10 cellular contexts compared by ENCODE assay signal in the genomic region with DNA sequence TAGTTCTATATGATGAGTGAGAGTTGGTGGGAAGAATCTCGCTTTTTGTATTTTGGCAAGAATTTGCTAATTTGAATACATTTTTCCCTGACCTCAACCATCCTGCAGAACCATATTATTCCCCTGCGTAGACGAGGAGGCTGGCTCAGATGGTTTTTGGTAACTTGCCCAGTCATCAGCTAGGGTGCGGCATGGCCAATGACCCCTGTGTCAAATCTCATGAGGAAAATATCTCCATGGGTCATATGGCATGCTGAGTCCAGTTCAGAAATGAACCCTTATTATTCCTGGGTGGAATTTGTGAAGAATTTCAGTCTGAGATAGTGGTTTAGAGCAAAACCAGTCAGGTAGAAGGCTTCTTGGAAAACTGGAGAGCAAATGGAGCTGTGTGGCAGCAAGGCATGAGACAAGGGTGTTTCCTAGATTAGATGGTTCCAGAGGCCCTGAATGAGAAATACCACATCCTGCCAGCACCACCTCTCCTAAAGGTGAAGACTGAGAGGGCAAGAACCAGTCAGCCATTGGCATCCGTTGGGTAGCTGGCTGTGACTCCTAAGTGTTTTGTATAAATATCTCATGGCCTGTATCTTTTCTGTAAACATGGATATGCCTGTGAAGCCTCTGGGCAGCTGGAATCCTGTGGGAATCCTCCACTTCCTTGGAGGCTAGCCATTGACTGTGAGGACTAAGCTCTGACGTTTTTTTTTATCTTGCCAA. TPM values are rescaled to one million over a fixed set of nuclear protein-coding genes. Genes with fewer than 3 reads are reported as not detected.
DNase-seq lines count a peak whose midpoint lies in the region; ATAC-seq and TF ChIP-seq lines count a peak whose summit lies in the region.
"Had no signal": no experiment of that assay in that cellular context is flagged by ENCODE, and none has a peak within 500 bp of the region (broad histone marks: within the 10 kb centered on the region; RNA-seq: fewer than 3 reads in every experiment).

No MANE protein-coding gene starts in this region.

- CTCF ChIA-PET in WTC11 (lab: Charles Lee), result no interaction called here

- no peaks in the 10 kb centered on the region for H3K36me3 ChIP-seq in H7 (replicated peaks; ENCODE audit: control insufficient read depth, insufficient read depth, low read length)
- H3K36me3 ChIP-seq: ascending aorta, thyroid gland had no signal

- DNase-seq in activated T-cell treated with anti-CD3 and anti-CD28 coated beads, Interleukin-2, amount 50 U/mL, for 72 hours, result peak in 1 of 2 donors; percentile 51
- DNase-seq in activated T-cell treated with anti-CD3 and anti-CD28 coated beads, Interleukin-2, amount 50 U/mL, for 1 hour, result no peak
- DNase-seq in WTC11 (ENCODE audit: low spot score) (no peak), fibroblast of mammary gland (ENCODE audit: low read depth) (peak; percentile 74), H7 (no peak)
- DNase-seq in stimulated activated naive CD8-positive, alpha-beta T cell treated with anti-CD3 and anti-CD28 coated beads, Interleukin-15, Interleukin-2, amounts not matched to agents 100 U/mL and 50 U/mL, for 24 hours, result peak; percentile 33
- DNase-seq: thyroid gland had no signal

- POLR2A ChIA-PET in WTC11 (lab: Charles Lee), result no interaction called here

- TF ChIP-seq CTCF in WTC11 (IDR thresholded peaks at IDR 0.05) (no peak), fibroblast of mammary gland (conservative IDR thresholded peaks at IDR 0.05; ENCODE audit: control insufficient read depth, insufficient read depth, low read depth, low read length) (no peak)

- H3K4me3 ChIP-seq in fibroblast of mammary gland (ENCODE audit: control insufficient read depth, low read depth, low read length) (no peak overlapping the region), H7 (ENCODE audit: insufficient read depth, low read depth, low read length) (no peak overlapping the region)
- H3K4me3 ChIP-seq: ascending aorta, thyroid gland had no signal

- no peaks in the 10 kb centered on the region for H3K27me3 ChIP-seq in H7 (ENCODE audit: control insufficient read depth, insufficient read depth, low read length)
- H3K27me3 ChIP-seq: ascending aorta, thyroid gland had no signal

- peaks cover 0 to 1% of the 10 kb centered on the region in 2 donors for H3K36me3 Mint-ChIP-seq in activated T-cell treated with anti-CD3 and anti-CD28 coated beads, Interleukin-2, amount 50 U/mL, for 72 hours (ENCODE audit: insufficient read depth in 2 of 2)
- no peaks in the 10 kb centered on the region for H3K36me3 Mint-ChIP-seq in WTC11

- no peaks in the 10 kb centered on the region for H3K9me3 Mint-ChIP-seq in activated T-cell treated with anti-CD3 and anti-CD28 coated beads, Interleukin-2, amount 50 U/mL, for 72 hours
- H3K9me3 Mint-ChIP-seq in WTC11, result peaks cover 8% of the 10 kb centered on the region; the same call in 1 of the 2 replicates

- ATAC-seq in activated T-cell treated with anti-CD3 and anti-CD28 coated beads, Interleukin-2, amount 50 U/mL, for 72 hours (replicated peaks in 1 of 2), result peak in 1 of 2 donors; percentile 12
- no peak for ATAC-seq in WTC11
- peak; percentile 34 for ATAC-seq in stimulated activated naive CD8-positive, alpha-beta T cell treated with anti-CD3 and anti-CD28 coated beads, Interleukin-15, Interleukin-2, amounts not matched to agents 100 U/mL and 50 U/mL, for 24 hours
- no peak for ATAC-seq in GM18502 (IDR thresholded peaks at IDR 0.05; ENCODE audit: poor library complexity, unreplicated experiment)
- ATAC-seq in HG03175 (IDR thresholded peaks at IDR 0.05; ENCODE audit: unreplicated experiment), result no peak

- H3K27me3 Mint-ChIP-seq in activated T-cell treated with anti-CD3 and anti-CD28 coated beads, Interleukin-2, amount 50 U/mL, for 72 hours (ENCODE audit: low read depth), result no peaks in the 10 kb centered on the region
- no peaks in the 10 kb centered on the region for H3K27me3 Mint-ChIP-seq in WTC11 (ENCODE audit: low read depth)

- H3K27ac Mint-ChIP-seq in activated T-cell treated with anti-CD3 and anti-CD28 coated beads, Interleukin-2, amount 50 U/mL, for 72 hours, result peak overlapping the region; percentile 62
- H3K27ac Mint-ChIP-seq in WTC11, result peak overlapping the region; percentile 38; the same call in 1 of the 2 replicates

- peak overlapping the region; percentile 51 to 55 for H3K4me3 Mint-ChIP-seq in activated T-cell treated with anti-CD3 and anti-CD28 coated beads, Interleukin-2, amount 50 U/mL, for 72 hours
- H3K4me3 Mint-ChIP-seq in WTC11, result no peak overlapping the region

- peaks cover 59% of the 10 kb centered on the region for H3K4me1 Mint-ChIP-seq in activated T-cell treated with anti-CD3 and anti-CD28 coated beads, Interleukin-2, amount 50 U/mL, for 72 hours (ENCODE audit: low read depth)
- peaks cover 40% of the 10 kb centered on the region for H3K4me1 Mint-ChIP-seq in WTC11

TF ChIP-seq in WTC11, 78 proteins besides CTCF, POLR2A, EP300 and RAD21:
- TF ChIP-seq NFATC4 (CRISPR knock-in tag; IDR thresholded peaks at IDR 0.05) (no peak), NR3C1 (CRISPR knock-in tag; conservative IDR thresholded peaks at IDR 0.05; ENCODE audit: low read depth) (no peak), MYBL2 (CRISPR knock-in tag; IDR thresholded peaks at IDR 0.05) (no peak), NR1H2 (CRISPR knock-in tag; IDR thresholded peaks at IDR 0.05) (no peak), TCF7 (CRISPR knock-in tag; IDR thresholded peaks at IDR 0.05; ENCODE audit: low read depth) (no peak), FOXK1 (CRISPR knock-in tag; IDR thresholded peaks at IDR 0.05) (no peak), ZNF396 (CRISPR knock-in tag; IDR thresholded peaks at IDR 0.05; ENCODE audit: borderline replicate concordance) (no peak)
- TF ChIP-seq, protein P1, sequence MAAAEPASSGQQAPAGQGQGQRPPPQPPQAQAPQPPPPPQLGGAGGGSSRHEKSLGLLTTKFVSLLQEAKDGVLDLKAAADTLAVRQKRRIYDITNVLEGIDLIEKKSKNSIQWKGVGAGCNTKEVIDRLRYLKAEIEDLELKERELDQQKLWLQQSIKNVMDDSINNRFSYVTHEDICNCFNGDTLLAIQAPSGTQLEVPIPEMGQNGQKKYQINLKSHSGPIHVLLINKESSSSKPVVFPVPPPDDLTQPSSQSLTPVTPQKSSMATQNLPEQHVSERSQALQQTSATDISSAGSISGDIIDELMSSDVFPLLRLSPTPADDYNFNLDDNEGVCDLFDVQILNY (CRISPR knock-in tag; IDR thresholded peaks at IDR 0.05), result no peak
- TF ChIP-seq, protein P2, sequence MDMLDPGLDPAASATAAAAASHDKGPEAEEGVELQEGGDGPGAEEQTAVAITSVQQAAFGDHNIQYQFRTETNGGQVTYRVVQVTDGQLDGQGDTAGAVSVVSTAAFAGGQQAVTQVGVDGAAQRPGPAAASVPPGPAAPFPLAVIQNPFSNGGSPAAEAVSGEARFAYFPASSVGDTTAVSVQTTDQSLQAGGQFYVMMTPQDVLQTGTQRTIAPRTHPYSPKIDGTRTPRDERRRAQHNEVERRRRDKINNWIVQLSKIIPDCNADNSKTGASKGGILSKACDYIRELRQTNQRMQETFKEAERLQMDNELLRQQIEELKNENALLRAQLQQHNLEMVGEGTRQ (CRISPR knock-in tag; IDR thresholded peaks at IDR 0.05), result no peak
- TF ChIP-seq, protein P3, sequence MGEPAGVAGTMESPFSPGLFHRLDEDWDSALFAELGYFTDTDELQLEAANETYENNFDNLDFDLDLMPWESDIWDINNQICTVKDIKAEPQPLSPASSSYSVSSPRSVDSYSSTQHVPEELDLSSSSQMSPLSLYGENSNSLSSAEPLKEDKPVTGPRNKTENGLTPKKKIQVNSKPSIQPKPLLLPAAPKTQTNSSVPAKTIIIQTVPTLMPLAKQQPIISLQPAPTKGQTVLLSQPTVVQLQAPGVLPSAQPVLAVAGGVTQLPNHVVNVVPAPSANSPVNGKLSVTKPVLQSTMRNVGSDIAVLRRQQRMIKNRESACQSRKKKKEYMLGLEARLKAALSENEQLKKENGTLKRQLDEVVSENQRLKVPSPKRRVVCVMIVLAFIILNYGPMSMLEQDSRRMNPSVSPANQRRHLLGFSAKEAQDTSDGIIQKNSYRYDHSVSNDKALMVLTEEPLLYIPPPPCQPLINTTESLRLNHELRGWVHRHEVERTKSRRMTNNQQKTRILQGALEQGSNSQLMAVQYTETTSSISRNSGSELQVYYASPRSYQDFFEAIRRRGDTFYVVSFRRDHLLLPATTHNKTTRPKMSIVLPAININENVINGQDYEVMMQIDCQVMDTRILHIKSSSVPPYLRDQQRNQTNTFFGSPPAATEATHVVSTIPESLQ (CRISPR knock-in tag; IDR thresholded peaks at IDR 0.05), result no peak
- TF ChIP-seq, protein P4, sequence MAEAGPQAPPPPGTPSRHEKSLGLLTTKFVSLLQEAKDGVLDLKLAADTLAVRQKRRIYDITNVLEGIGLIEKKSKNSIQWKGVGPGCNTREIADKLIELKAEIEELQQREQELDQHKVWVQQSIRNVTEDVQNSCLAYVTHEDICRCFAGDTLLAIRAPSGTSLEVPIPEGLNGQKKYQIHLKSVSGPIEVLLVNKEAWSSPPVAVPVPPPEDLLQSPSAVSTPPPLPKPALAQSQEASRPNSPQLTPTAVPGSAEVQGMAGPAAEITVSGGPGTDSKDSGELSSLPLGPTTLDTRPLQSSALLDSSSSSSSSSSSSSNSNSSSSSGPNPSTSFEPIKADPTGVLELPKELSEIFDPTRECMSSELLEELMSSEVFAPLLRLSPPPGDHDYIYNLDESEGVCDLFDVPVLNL (CRISPR knock-in tag; IDR thresholded peaks at IDR 0.05; ENCODE audit: borderline replicate concordance, low read depth), result no peak

RNA-seq across cellular contexts. Expression of a gene that starts 5.8 kb away (rescaled TPM):
- total RNA-seq in activated T-cell treated with anti-CD3 and anti-CD28 coated beads, Interleukin-2, amount 50 U/mL, for 72 hours, result 100 to 1,000 TPM in 1 of 2 donors, 10 to 100 TPM in 1; 92.2 to 122 TPM
- 34.6 to 55.6 TPM (median 37.7 TPM) in 3 replicates for total RNA-seq in WTC11 (2021)
- 32.7 and 46.1 TPM in 2 replicates for total RNA-seq in H7 (2014; rRNA removed; shearing (Covaris generic))

RNA-seq across cellular contexts. Expression of a gene that starts 47.9 kb away (rescaled TPM):
- under 1 TPM; 0.12 to 0.56 TPM for total RNA-seq in activated T-cell treated with anti-CD3 and anti-CD28 coated beads, Interleukin-2, amount 50 U/mL, for 72 hours
- total RNA-seq in WTC11 (2021), result 0.39 to 0.90 TPM (median 0.60 TPM) in 3 replicates
- total RNA-seq in H7 (2014; rRNA removed; shearing (Covaris generic)), result 0.35 and 0.85 TPM in 2 replicates
- total RNA-seq: ascending aorta, thyroid gland had no signal

RNA-seq across cellular contexts. Expression of a gene that starts 54.4 kb away (rescaled TPM):
- under 1 TPM in 1 of 2 donors, not detected in 1; 0.99 TPM for total RNA-seq in activated T-cell treated with anti-CD3 and anti-CD28 coated beads, Interleukin-2, amount 50 U/mL, for 72 hours
- not detected in 3 replicates for total RNA-seq in WTC11 (2021)
- not detected in 2 replicates for total RNA-seq in H7 (2014; rRNA removed; shearing (Covaris generic))
- total RNA-seq: ascending aorta, thyroid gland had no signal

Comparison
In these comparisons a context has a peak if more than half of its experiments do, and no peak if none do; other contexts are left out.
1. DNase-seq: peak in fibroblast of mammary gland (single experiment) and stimulated activated naive CD8-positive, alpha-beta T cell treated with anti-CD3 and anti-CD28 coated beads, Interleukin-15, Interleukin-2, amounts not matched to agents 100 U/mL and 50 U/mL, for 24 hours (single experiment); none in activated T-cell treated with anti-CD3 and anti-CD28 coated beads, Interleukin-2, amount 50 U/mL, for 1 hour (single experiment), WTC11 (single experiment) and H7 (single experiment).